In genomic region chr21:25171438-25171837, GRCh38 we compare ENCODE assay signal across 19 cellular contexts.
DNase-seq lines count a peak whose midpoint lies in the region; ATAC-seq and TF ChIP-seq lines count a peak whose summit lies in the region.
"Had no signal": no experiment of that assay in that cellular context is flagged by ENCODE, and none has a peak within 500 bp of the region (broad histone marks: within the 10 kb centered on the region; RNA-seq: fewer than 3 reads in every experiment).

No MANE protein-coding gene starts in this region.

- peak; percentile 35 for DNase-seq in EH (ENCODE audit: low read depth)
- peak; percentile 84 for DNase-seq in M059J (ENCODE audit: low read depth)
- DNase-seq in SK-N-MC (ENCODE audit: low read depth, low spot score) = peak; percentile 6
- DNase-seq in fibroblast of pulmonary artery (ENCODE audit: low read depth) = peak; percentile 8
- no peak for DNase-seq in cerebellar cortex (ENCODE audit: low spot score)
- DNase-seq in C1 segment of cervical spinal cord (lab: John Stamatoyannopoulos, UW) = no peak
- DNase-seq in DMS153 treated with DMSO at 0.1 percent for 48 hours (lab: John Stamatoyannopoulos, UW; ENCODE audit: unreplicated experiment) = no peak
- DNase-seq: CD4-positive, alpha-beta T cell; cerebellar nuclear complex; hippocampal formation; natural killer cell; NCI-H146; right cardiac atrium; SHP77 treated with DMSO at 0.1 percent for 48 hours; stimulated activated CD4-positive, alpha-beta T cell treated with anti-CD3 and anti-CD28 coated beads, Interleukin-4, amount 100 ng/mL, for 4 hours; stimulated activated naive CD4-positive, alpha-beta T cell had no signal

- H3K9ac ChIP-seq in SK-N-MC (ENCODE audit: insufficient read length) = no peak overlapping the region

- no peaks in the 10 kb centered on the region; the same call in 1 of the 2 replicates for H3K9me3 ChIP-seq in SK-N-MC (ENCODE audit: low read depth, low read length)

- no peaks in the 10 kb centered on the region for H3K36me3 ChIP-seq in SK-N-MC (ENCODE audit: insufficient read depth, low read length)

- TF ChIP-seq CTCF in fibroblast of pulmonary artery (IDR thresholded peaks at IDR 0.05; ENCODE audit: low read length, missing control alignments) = no peak

- no peak overlapping the region for H3K27ac ChIP-seq in SK-N-MC

- H3K4me3 ChIP-seq in SK-N-MC (no peak overlapping the region), fibroblast of pulmonary artery (replicated peaks; ENCODE audit: low read depth, low read length) (no peak overlapping the region)
- H3K4me3 ChIP-seq: lung had no signal

- no peak for ATAC-seq in GM21526 (IDR thresholded peaks at IDR 0.05; ENCODE audit: low FRiP score, unreplicated experiment)
- ATAC-seq: activated naive CD4-positive, alpha-beta T cell treated with anti-CD3 and anti-CD28 coated beads, Interleukin-2, amount 50 U/mL, for 72 hours; natural killer cell; right cardiac atrium had no signal

Comparison
In these comparisons a context has a peak if more than half of its experiments do, and no peak if none do; other contexts are left out.
1. DNase-seq: peak in EH (single experiment), M059J (single experiment), SK-N-MC (single experiment) and fibroblast of pulmonary artery (single experiment); none in cerebellar cortex (single experiment), C1 segment of cervical spinal cord (0 of 14) and DMS153 treated with DMSO at 0.1 percent for 48 hours (single experiment).